ENCODE assay signal across 19 cellular contexts in genomic region chr6:10598084-10598960, GRCh38.
DNase-seq lines count a peak whose midpoint lies in the region; ATAC-seq, FAIRE-seq and TF ChIP-seq lines count a peak whose summit lies in the region.
"Had no signal": no experiment of that assay in that cellular context is flagged by ENCODE, and none has a peak within 500 bp of the region (broad histone marks: within the 10 kb centered on the region; RNA-seq: fewer than 3 reads in every experiment).

No MANE protein-coding gene starts in this region.

- intact Hi-C loops in kidney (cut with DNase I) = no loop called here

- POLR2A ChIA-PET in H1 (lab: Charles Lee; ENCODE audit: partially characterized antibody) = interaction anchor here (0.8 to 2.8 kb wide), 7 partner anchors 10 to 84 kb away, joined by 3 to 8 read pairs (median 4); no protein-coding TSS in a partner anchor

- H2BK5ac ChIP-seq in H1 (ENCODE audit: low read depth, low read length) = 0 out of 2 replicates have a peak overlapping the region, but pooled peaks have one; percentile 12

- no peak overlapping the region for H4K8ac ChIP-seq in H1 (ENCODE audit: extremely low read depth, insufficient read depth, low read length)

- H4K5ac ChIP-seq in H1 (ENCODE audit: insufficient read length, low read depth, low read length) = no peak overlapping the region

- no peak overlapping the region for H3K18ac ChIP-seq in H1 (ENCODE audit: extremely low read depth, low read length)

- H3K4me3 Mint-ChIP-seq in neural progenitor cell = no peak overlapping the region
- H3K4me3 Mint-ChIP-seq: activated CD8-positive, alpha-beta T cell treated with anti-CD3 and anti-CD28 coated beads, Interleukin-2, amount 10 ng/mL, durations not matched to agents 7 days and 5 days; immature natural killer cell; type B pancreatic cell had no signal

- H3K23ac ChIP-seq in H1 (ENCODE audit: insufficient read length) = no peak overlapping the region

- peaks cover 18% of the 10 kb centered on the region for H3F3A ChIP-seq in neural progenitor cell (ENCODE audit: low read depth)

- FAIRE-seq in H1 (lab: Jason Lieb, UNC) (no peak), kidney (lab: Jason Lieb, UNC) (no peak)
- FAIRE-seq: endometrium, frontal cortex had no signal

- no peaks in the 10 kb centered on the region for H3K27me3 ChIP-seq in HL-60 (ENCODE audit: insufficient read depth, poor library complexity, severe bottlenecking)
- no peaks in the 10 kb centered on the region for H3K27me3 ChIP-seq in H1 (replicated peaks in 1 of 4; ENCODE audit: control insufficient read depth in 3 of 4, extremely low read depth in 1 of 4, insufficient read depth in 3 of 4, low read length in 3 of 4)
- no peaks in the 10 kb centered on the region for H3K27me3 ChIP-seq in neural progenitor cell
- H3K27me3 ChIP-seq: BE2C, ovary, spleen had no signal

- peaks cover 1 to 5% of the 10 kb centered on the region in 2 experiments for H4K20me1 ChIP-seq in H1 (replicated peaks in 1 of 2; ENCODE audit: control insufficient read depth in 1 of 2, insufficient read depth in 2 of 2, low read length in 2 of 2)
- H4K20me1 ChIP-seq in neural progenitor cell (ENCODE audit: low read depth) = peaks cover 37% of the 10 kb centered on the region

- H3K79me1 ChIP-seq in H1 (ENCODE audit: low read depth, low read length) = peaks cover 7% of the 10 kb centered on the region; the same call in 1 of the 2 replicates

- H3K14ac ChIP-seq in H1 (ENCODE audit: insufficient read length) = no peak overlapping the region

- peak overlapping the region in 1 of 4 experiments; percentile 43; a peak in 1 of 7 replicates for H3K9ac ChIP-seq in H1 (replicated peaks in 1 of 4; ENCODE audit: extremely low read depth in 1 of 4, low read depth in 3 of 4, low read length in 3 of 4)
- H3K9ac ChIP-seq in neural progenitor cell = no peak overlapping the region
- no peak overlapping the region for H3K9ac ChIP-seq in kidney (ENCODE audit: low read length in 2 of 2)

- H3K4me2 ChIP-seq in H1 (ENCODE audit: insufficient read depth in 1 of 2, low read depth in 2 of 2, low read length in 2 of 2) = no peak overlapping the region
- H3K4me2 ChIP-seq in neural progenitor cell = peak overlapping the region; percentile 25

- H3K4me3 ChIP-seq in HL-60 (replicated peaks; ENCODE audit: insufficient read depth, low read length) (no peak overlapping the region), H1 (ENCODE audit: extremely low read depth in 1 of 4, insufficient read depth in 2 of 4, low read depth in 3 of 4, low read length in 4 of 4) (no peak overlapping the region), neural progenitor cell (no peak overlapping the region), kidney (ENCODE audit: low read length in 2 of 2) (no peak overlapping the region)
- H3K4me3 ChIP-seq: ovary, spleen had no signal

- H3K9me3 ChIP-seq in H1 (ENCODE audit: insufficient read depth in 2 of 2, low read depth in 1 of 2, low read length in 1 of 2) (no peaks in the 10 kb centered on the region), neural progenitor cell (ENCODE audit: low read depth) (no peaks in the 10 kb centered on the region), kidney (ENCODE audit: control insufficient read depth in 1 of 2, low read length in 2 of 2) (no peaks in the 10 kb centered on the region)
- H3K9me3 ChIP-seq: BE2C, ovary, spleen had no signal

- CTCF ChIA-PET in H1 (lab: Charles Lee; ENCODE audit: partially characterized antibody) = interaction anchor here (1.1 to 1.9 kb wide), 2 partner anchors 18 to 87 kb away, joined by 4 to 6 read pairs; no protein-coding TSS in a partner anchor

- H2BK120ac ChIP-seq in H1 (replicated peaks; ENCODE audit: low read depth, low read length) = no peak overlapping the region

- 84% methylated on average over 11 of the region's 11 CpGs; no CpG with 5 or more reads in 1 of the 2 experiments for WGBS in H1 (ENCODE audit: extremely low coverage in 1 of 2, insufficient coverage in 1 of 2, insufficient read length in 1 of 2, insufficient replicate concordance in 2 of 2, low coverage in 1 of 2, low lambda C conversion rate in 2 of 2, missing lambda C conversion rate in 1 of 2), 2 experiments

- no peak overlapping the region for H3K27ac Mint-ChIP-seq in neural progenitor cell
- H3K27ac Mint-ChIP-seq: activated CD8-positive, alpha-beta T cell treated with anti-CD3 and anti-CD28 coated beads, Interleukin-2, amount 10 ng/mL, durations not matched to agents 7 days and 5 days; immature natural killer cell; type B pancreatic cell had no signal

- DNase-seq in HL-60 (ENCODE audit: low read depth in 1 of 2, low spot score in 1 of 2) = peak; percentile 28 to 79
- peak; percentile 87 for DNase-seq in OCI-M1 (lab: John Stamatoyannopoulos, UW)
- no peak for DNase-seq in H1 (ENCODE audit: low read depth in 1 of 2, low spot score in 2 of 2)
- no peak for DNase-seq in neural progenitor cell (ENCODE audit: low spot score)
- DNase-seq in kidney = no peak
- DNase-seq in SHP77 (lab: John Stamatoyannopoulos, UW) = no peak
- DNase-seq: activated CD8-positive, alpha-beta T cell treated with anti-CD3 and anti-CD28 coated beads, Interleukin-2, amount 10 ng/mL, durations not matched to agents 7 days and 5 days; BE2C; DMS153; immature natural killer cell; NCI-H187 treated with DMSO at 0.1 percent for 48 hours; ovary; spleen; stimulated activated naive CD4-positive, alpha-beta T cell; T1000 had no signal

- no peak overlapping the region for H2BK15ac ChIP-seq in H1 (ENCODE audit: low read length)

- TF ChIP-seq EP300 in H1 (IDR thresholded peaks at IDR 0.05; ENCODE audit: borderline replicate concordance in 1 of 2, low read depth in 2 of 2, low read length in 2 of 2) = no peak

- H3K36me3 ChIP-seq in H1 (ENCODE audit: control insufficient read depth in 2 of 4, insufficient read depth in 4 of 4, low read length in 3 of 4) = no peaks in the 10 kb centered on the region; a peak in 1 of 8 replicates
- no peaks in the 10 kb centered on the region for H3K36me3 ChIP-seq in neural progenitor cell
- H3K36me3 ChIP-seq in kidney (ENCODE audit: control insufficient read depth in 1 of 2, insufficient read depth in 2 of 2, low read length in 2 of 2) = no peaks in the 10 kb centered on the region
- H3K36me3 ChIP-seq: BE2C, ovary, spleen had no signal

- no peak for TF ChIP-seq POLR2A in H1 (IDR thresholded peaks at IDR 0.05; ENCODE audit: control extremely low read depth in 1 of 2, low read depth in 2 of 2, low read length in 2 of 2)

- no peak overlapping the region for H3K4ac ChIP-seq in H1 (replicated peaks; ENCODE audit: insufficient read length, low read depth, low read length)

- ATAC-seq in HG03095 (IDR thresholded peaks at IDR 0.05; ENCODE audit: unreplicated experiment) = no peak
- ATAC-seq: activated CD8-positive, alpha-beta T cell treated with anti-CD3 and anti-CD28 coated beads, Interleukin-2, amount 10 ng/mL, durations not matched to agents 7 days and 5 days had no signal

- H3K56ac ChIP-seq in H1 (replicated peaks; ENCODE audit: insufficient read length, low read depth, low read length) = no peak overlapping the region

- no peak for TF ChIP-seq RAD21 in H1 (IDR thresholded peaks at IDR 0.05 in 1 of 2, conservative IDR thresholded peaks at IDR 0.05 in 1 of 2; ENCODE audit: low read depth in 2 of 2, low read length in 2 of 2)

- H2AK5ac ChIP-seq in H1 (ENCODE audit: low read depth, low read length) = no peak overlapping the region

- H3K27me3 Mint-ChIP-seq in neural progenitor cell (ENCODE audit: insufficient read depth, low read depth) = no peaks in the 10 kb centered on the region
- H3K27me3 Mint-ChIP-seq: type B pancreatic cell had no signal

- H3K4me1 ChIP-seq in H1 (replicated peaks in 1 of 4; ENCODE audit: control insufficient read depth in 3 of 4, insufficient read depth in 4 of 4, low read length in 3 of 4) (peaks cover 4 to 27% (median 18%) of the 10 kb centered on the region in 4 experiments), neural progenitor cell (peaks cover 52% of the 10 kb centered on the region), kidney (ENCODE audit: control insufficient read depth in 1 of 2, insufficient read depth in 1 of 2, low read depth in 1 of 2, low read length in 2 of 2) (peaks cover 0 to 3% of the 10 kb centered on the region in 2 donors)
- H3K4me1 ChIP-seq: BE2C had no signal

- no peaks in the 10 kb centered on the region for H3K23me2 ChIP-seq in H1 (ENCODE audit: low read depth, low read length)

- H2AFZ ChIP-seq in H1 (ENCODE audit: low read length) (no peak overlapping the region), neural progenitor cell (replicated peaks) (no peak overlapping the region)

- no peak overlapping the region for H2BK12ac ChIP-seq in H1 (ENCODE audit: low read depth, low read length)

- peaks cover 32% of the 10 kb centered on the region for H3K4me1 Mint-ChIP-seq in neural progenitor cell
- H3K4me1 Mint-ChIP-seq: immature natural killer cell had no signal

- H3K9me3 Mint-ChIP-seq in neural progenitor cell = no peaks in the 10 kb centered on the region
- H3K9me3 Mint-ChIP-seq: immature natural killer cell, type B pancreatic cell had no signal

- no peaks in the 10 kb centered on the region for H3K36me3 Mint-ChIP-seq in neural progenitor cell
- H3K36me3 Mint-ChIP-seq: immature natural killer cell, type B pancreatic cell had no signal

- H3K27ac ChIP-seq in HL-60 (replicated peaks) = peak overlapping the region; percentile 80
- H3K27ac ChIP-seq in H1 (ENCODE audit: low read depth, low read length) = no peak overlapping the region; the same call in 1 of the 2 replicates
- no peak overlapping the region for H3K27ac ChIP-seq in neural progenitor cell
- no peak overlapping the region for H3K27ac ChIP-seq in kidney (ENCODE audit: low read depth in 2 of 2, low read length in 2 of 2)
- H3K27ac ChIP-seq: ovary had no signal

- H2BK20ac ChIP-seq in H1 (ENCODE audit: low read length) = no peak overlapping the region

- no peak for TF ChIP-seq CTCF in HL-60 (IDR thresholded peaks at IDR 0.05; ENCODE audit: insufficient read depth, low read length)
- TF ChIP-seq CTCF in H1 (IDR thresholded peaks at IDR 0.05; ENCODE audit: control extremely low read depth in 1 of 3, insufficient read depth in 1 of 3, low read depth in 1 of 3, low read length in 3 of 3) = no peak
- TF ChIP-seq CTCF in neural progenitor cell (IDR thresholded peaks at IDR 0.05) = no peak
- no peak for TF ChIP-seq CTCF in kidney (IDR thresholded peaks at IDR 0.05; ENCODE audit: borderline replicate concordance, extremely low read depth, insufficient read depth)

- H4K91ac ChIP-seq in H1 (replicated peaks; ENCODE audit: insufficient read length, low read length) = no peak overlapping the region

- H3K79me2 ChIP-seq in H1 (ENCODE audit: control insufficient read depth in 1 of 2, insufficient read depth in 2 of 2, low read length in 2 of 2) (peaks cover 13 to 86% of the 10 kb centered on the region in 2 experiments), neural progenitor cell (ENCODE audit: low read depth) (peaks cover 100% of the 10 kb centered on the region)

TF ChIP-seq in H1, 55 proteins besides CTCF, POLR2A, EP300 and RAD21 (continues in another document):
- TF ChIP-seq FOSL1 (IDR thresholded peaks at IDR 0.05; ENCODE audit: insufficient read depth, low read depth, low read length) = no peak
- no peak for TF ChIP-seq SP1 (IDR thresholded peaks at IDR 0.05; ENCODE audit: low read depth, low read length)
- TF ChIP-seq ZNF274 (IDR thresholded peaks at IDR 0.05; ENCODE audit: borderline replicate concordance, extremely low read depth, low read length) = no peak
- no peak for TF ChIP-seq SIN3A (conservative IDR thresholded peaks at IDR 0.05 in 1 of 2, IDR thresholded peaks at IDR 0.05 in 1 of 2; ENCODE audit: low read depth in 1 of 2, low read length in 2 of 2)
- TF ChIP-seq SUZ12 (IDR thresholded peaks at IDR 0.05; ENCODE audit: low read length) = no peak

Comparison
In these comparisons a context has a peak if more than half of its experiments do, and no peak if none do; other contexts are left out.
1. DNase-seq: peak in HL-60 (2 of 2) and OCI-M1 (single experiment); none in H1 (0 of 2), neural progenitor cell (single experiment), kidney (single experiment) and SHP77 (0 of 2).